Comparison of ENCODE assay signal across 14 cellular contexts in the genomic region with DNA sequence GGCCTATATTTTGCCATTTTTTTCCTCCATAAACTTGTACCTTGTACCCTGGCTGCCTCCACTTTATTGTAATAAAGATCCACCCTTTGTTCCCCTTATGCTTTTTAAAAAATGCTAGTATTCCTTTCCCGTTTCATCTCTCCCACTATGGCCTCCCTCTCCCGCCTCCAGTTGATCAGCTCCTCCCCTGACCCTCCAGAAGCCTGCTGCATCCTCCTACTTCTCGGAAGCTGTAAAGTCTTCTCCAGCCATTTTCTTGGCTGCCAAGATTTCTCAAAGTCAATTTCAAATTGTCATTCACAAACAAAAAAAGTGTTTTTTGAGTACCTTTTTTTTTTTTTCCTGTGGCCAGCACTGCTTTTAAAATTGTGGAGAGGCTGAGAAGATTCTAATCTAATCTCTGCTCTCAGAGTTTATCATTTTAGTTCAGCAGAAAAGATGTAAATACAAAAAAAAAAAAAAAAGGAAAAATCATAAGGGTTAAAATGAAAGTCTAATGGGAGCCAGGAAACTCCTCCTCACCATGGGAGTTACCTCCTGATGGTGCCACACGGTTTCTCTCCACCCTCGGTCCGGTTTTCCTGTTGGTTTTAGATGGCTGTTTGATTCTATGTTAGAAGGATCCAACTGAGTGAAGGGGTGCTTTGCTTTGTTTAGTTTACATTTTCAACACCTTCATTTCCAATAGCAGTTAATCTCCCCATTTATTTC.
DNase-seq lines count a peak whose midpoint lies in the region; ATAC-seq, FAIRE-seq and TF ChIP-seq lines count a peak whose summit lies in the region.
"Had no signal": no experiment of that assay in that cellular context is flagged by ENCODE, and none has a peak within 500 bp of the region (broad histone marks: within the 10 kb centered on the region; RNA-seq: fewer than 3 reads in every experiment).

No MANE protein-coding gene starts in this region.

- peaks cover 20% of the 10 kb centered on the region for H3K4me1 ChIP-seq in SJCRH30
- H3K4me1 ChIP-seq: body of pancreas had no signal

- TF ChIP-seq POLR2A in H54 (IDR thresholded peaks at IDR 0.05; ENCODE audit: low read depth, low read length), result no peak

- no peak for FAIRE-seq in H54 (lab: Jason Lieb, UNC)
- FAIRE-seq: GM19239 had no signal

- no peaks in the 10 kb centered on the region for H3K36me3 ChIP-seq in SJCRH30

- H3K27ac ChIP-seq in SJCRH30 (peak overlapping the region; percentile 40), skin epidermis (peak overlapping the region in 13 of 21 experiments; percentile 29 to 75 (median 42))
- H3K27ac ChIP-seq: body of pancreas had no signal

- DNase-seq in H54 (ENCODE audit: insufficient read length, low spot score) (peak; percentile 45), SJCRH30 (no peak), fibroblast of the conjunctiva (ENCODE audit: low read depth) (peak; percentile 4), AG08396 (ENCODE audit: low spot score) (no peak), cerebellar cortex (ENCODE audit: low spot score) (no peak)
- DNase-seq: activated gamma-delta T cell treated with Interleukin-2 at 50 U/mL for 16 hours; body of pancreas; CD4-positive, alpha-beta T cell; effector CD8-positive, alpha-beta T cell; NCI-H2107; posterior cingulate gyrus had no signal

- H3K27me3 ChIP-seq in SJCRH30, result no peaks in the 10 kb centered on the region
- H3K27me3 ChIP-seq: body of pancreas had no signal

- ATAC-seq in GM19467 (IDR thresholded peaks at IDR 0.05; ENCODE audit: unreplicated experiment), result no peak
- ATAC-seq: body of pancreas had no signal

- H3K9me3 ChIP-seq in SJCRH30 (replicated peaks), result no peaks in the 10 kb centered on the region
- H3K9me3 ChIP-seq: body of pancreas had no signal

- no peak overlapping the region for H3K4me3 ChIP-seq in SJCRH30
- no peak overlapping the region for H3K4me3 ChIP-seq in skin epidermis
- H3K4me3 ChIP-seq: body of pancreas had no signal

Comparison
In these comparisons a context has a peak if more than half of its experiments do, and no peak if none do; other contexts are left out.
1. DNase-seq: peak in H54 (single experiment) and fibroblast of the conjunctiva (single experiment); none in SJCRH30 (0 of 2), AG08396 (single experiment) and cerebellar cortex (single experiment).